ENCODE assay signal across 8 cellular contexts in the genomic region with DNA sequence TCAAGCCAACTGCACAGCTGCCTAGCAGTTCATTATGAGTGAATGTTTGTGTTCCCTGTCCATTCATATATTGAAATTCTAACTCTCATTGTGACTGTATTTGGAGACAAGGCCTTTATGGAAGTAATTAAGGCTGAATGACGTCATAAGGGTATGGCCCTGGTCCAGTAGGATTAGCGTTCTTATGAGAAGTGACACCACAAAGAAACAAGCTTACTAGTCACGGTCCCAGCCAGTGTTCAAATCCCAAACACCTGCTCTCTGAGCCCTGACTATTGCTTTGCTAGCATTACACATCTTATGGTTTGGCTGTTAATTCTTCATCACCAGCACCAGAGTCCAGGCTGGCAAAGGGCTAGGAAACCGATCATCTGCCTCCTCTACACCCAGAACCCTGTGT. TPM values are rescaled to one million over a fixed set of nuclear protein-coding genes. Genes with fewer than 3 reads are reported as not detected.
DNase-seq lines count a peak whose midpoint lies in the region; ATAC-seq and TF ChIP-seq lines count a peak whose summit lies in the region.

No MANE protein-coding gene starts in this region.

- DNase-seq in activated T-cell treated with anti-CD3 and anti-CD28 coated beads, Interleukin-2, amount 50 U/mL, for 4 hours: no peak
- DNase-seq in activated T-cell treated with anti-CD3 and anti-CD28 coated beads for 4 hours: no peak
- DNase-seq in SHP77 treated with DMSO at 0.1 percent for 48 hours (lab: John Stamatoyannopoulos, UW): peak; percentile 58
- peak; percentile 98 for DNase-seq in fibroblast of mammary gland (ENCODE audit: low read depth)
- DNase-seq in NCI-H1417 treated with DMSO at 0.1 percent for 48 hours (lab: John Stamatoyannopoulos, UW): no peak
- no peak for DNase-seq in NCI-H128 (lab: John Stamatoyannopoulos, UW; ENCODE audit: unreplicated experiment)

- H3K36me3 ChIP-seq in stomach smooth muscle (ENCODE audit: control insufficient read depth in 2 of 2, insufficient read depth in 2 of 2, low read length in 2 of 2): peaks cover 6 to 8% of the 10 kb centered on the region in 2 donors

- peak overlapping the region; percentile 89 for H3K27ac ChIP-seq in stomach smooth muscle (ENCODE audit: low read length)

- H3K9ac ChIP-seq in stomach smooth muscle (ENCODE audit: low read length in 2 of 2): peak overlapping the region; percentile 87 to 93

- TF ChIP-seq CTCF in fibroblast of mammary gland (conservative IDR thresholded peaks at IDR 0.05; ENCODE audit: control insufficient read depth, insufficient read depth, low read depth, low read length): no peak

- peaks cover 25% of the 10 kb centered on the region for H3K4me1 ChIP-seq in stomach smooth muscle (ENCODE audit: control insufficient read depth, insufficient read depth, low read length)

- peak overlapping the region; percentile 98 for H3K4me3 Mint-ChIP-seq in activated T-cell treated with anti-CD3 and anti-CD28 coated beads, Interleukin-2, amount 50 U/mL, for 4 hours

- no peaks in the 10 kb centered on the region for H3K27me3 Mint-ChIP-seq in activated T-cell treated with anti-CD3 and anti-CD28 coated beads, Interleukin-2, amount 50 U/mL, for 4 hours (ENCODE audit: low read depth)

- no peak for ATAC-seq in activated T-cell treated with anti-CD3 and anti-CD28 coated beads, Interleukin-2, amount 50 U/mL, for 4 hours
- ATAC-seq in GM21723 (IDR thresholded peaks at IDR 0.05; ENCODE audit: unreplicated experiment): no peak

- no peaks in the 10 kb centered on the region for H3K27me3 ChIP-seq in stomach smooth muscle (ENCODE audit: control insufficient read depth in 1 of 2, insufficient read depth in 2 of 2, low read length in 2 of 2)

- H3K9me3 ChIP-seq in stomach smooth muscle (ENCODE audit: control insufficient read depth in 2 of 2, low read length in 2 of 2): no peaks in the 10 kb centered on the region

- peaks cover 35% of the 10 kb centered on the region for H3K4me1 Mint-ChIP-seq in activated T-cell treated with anti-CD3 and anti-CD28 coated beads, Interleukin-2, amount 50 U/mL, for 4 hours (ENCODE audit: low read depth)

- no peaks in the 10 kb centered on the region for H3K9me3 Mint-ChIP-seq in activated T-cell treated with anti-CD3 and anti-CD28 coated beads, Interleukin-2, amount 50 U/mL, for 4 hours

- H3K4me3 ChIP-seq in fibroblast of mammary gland (ENCODE audit: control insufficient read depth, low read depth, low read length): peak overlapping the region; percentile 98
- H3K4me3 ChIP-seq in stomach smooth muscle (ENCODE audit: low read length in 2 of 2): peak overlapping the region; percentile 98 to 100

- H3K36me3 Mint-ChIP-seq in activated T-cell treated with anti-CD3 and anti-CD28 coated beads, Interleukin-2, amount 50 U/mL, for 4 hours (ENCODE audit: insufficient read depth): peaks cover 2% of the 10 kb centered on the region

RNA-seq across cellular contexts. Expression of gene ZNF668, which starts 2.2 kb away (rescaled TPM):
- 10 to 100 TPM; 18.1 to 19.4 (median 19.2) TPM for total RNA-seq in activated T-cell treated with anti-CD3 and anti-CD28 coated beads, Interleukin-2, amount 50 U/mL, for 4 hours

RNA-seq across cellular contexts. Expression of gene ZNF646, which starts 2.4 kb away (rescaled TPM):
- total RNA-seq in activated T-cell treated with anti-CD3 and anti-CD28 coated beads, Interleukin-2, amount 50 U/mL, for 4 hours: 10 to 100 TPM; 22.3 to 26.1 (median 22.7) TPM

RNA-seq across cellular contexts. Expression of gene PRSS53, which starts 16.9 kb away (rescaled TPM):
- total RNA-seq in activated T-cell treated with anti-CD3 and anti-CD28 coated beads, Interleukin-2, amount 50 U/mL, for 4 hours: 1 to 10 TPM; 4.6 to 5.6 (median 4.9) TPM

RNA-seq across cellular contexts. Expression of gene VKORC1, which starts 22.7 kb away (rescaled TPM):
- 10 to 100 TPM; 62.8 to 63.8 (median 63.5) TPM for total RNA-seq in activated T-cell treated with anti-CD3 and anti-CD28 coated beads, Interleukin-2, amount 50 U/mL, for 4 hours

RNA-seq across cellular contexts. Expression of gene BCKDK, which starts 36.3 kb away (rescaled TPM):
- total RNA-seq in activated T-cell treated with anti-CD3 and anti-CD28 coated beads, Interleukin-2, amount 50 U/mL, for 4 hours: 10 to 100 TPM; 41.9 to 46.5 (median 43.2) TPM

Comparison
In these comparisons a context has a peak if more than half of its experiments do, and no peak if none do; other contexts are left out.
1. DNase-seq: peak in SHP77 treated with DMSO at 0.1 percent for 48 hours (single experiment) and fibroblast of mammary gland (single experiment); none in activated T-cell treated with anti-CD3 and anti-CD28 coated beads, Interleukin-2, amount 50 U/mL, for 4 hours (single experiment), activated T-cell treated with anti-CD3 and anti-CD28 coated beads for 4 hours (single experiment), NCI-H1417 treated with DMSO at 0.1 percent for 48 hours (single experiment) and NCI-H128 (single experiment).